1 cellular context compared by ENCODE assay signal in genomic region chr6:3286641-3287171, GRCh38.
TF ChIP-seq lines count a peak whose summit lies in the region.

No MANE protein-coding gene starts in this region.

TF ChIP-seq in HepG2, 621 proteins besides CTCF, POLR2A, EP300 and RAD21:
- TF ChIP-seq ZNF33A (CRISPR knock-in tag; IDR thresholded peaks at IDR 0.05; ENCODE audit: borderline replicate concordance) (no peak), SNRNP70 (IDR thresholded peaks at IDR 0.05; ENCODE audit: low read depth, low read length) (no peak), BCL6 (CRISPR knock-in tag; IDR thresholded peaks at IDR 0.05) (no peak), AGO2 (optimal IDR thresholded peaks at IDR 0.05; ENCODE audit: low read depth, low read length) (peak; percentile 67), ATF2 (CRISPR knock-in tag; IDR thresholded peaks at IDR 0.05) (no peak), ZNF879 (CRISPR knock-in tag; IDR thresholded peaks at IDR 0.05) (no peak)
